In the genomic region with DNA sequence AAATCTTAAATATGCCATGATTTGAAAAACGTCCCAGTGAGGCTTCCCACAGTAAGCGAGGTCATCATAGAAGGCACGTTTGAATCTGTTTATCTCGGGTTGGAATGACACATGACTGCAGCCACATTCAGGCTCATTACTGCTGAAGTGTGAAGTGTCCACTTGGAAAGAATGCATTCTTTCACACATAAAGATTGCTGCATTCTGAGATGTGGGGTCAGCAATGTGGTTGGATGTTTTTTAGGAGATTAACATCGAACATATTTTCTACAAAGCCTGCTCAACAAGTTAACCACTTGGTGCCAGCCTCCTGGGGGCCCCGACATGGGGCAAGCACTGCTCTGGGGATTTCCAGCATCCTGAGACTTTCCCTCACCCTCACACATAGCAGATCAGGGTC, we compare ENCODE assay signal across 22 cellular contexts.
DNase-seq lines count a peak whose midpoint lies in the region; TF ChIP-seq lines count a peak whose summit lies in the region.
"Had no signal": no experiment of that assay in that cellular context is flagged by ENCODE, and none has a peak within 500 bp of the region (broad histone marks: within the 10 kb centered on the region; RNA-seq: fewer than 3 reads in every experiment).

No MANE protein-coding gene starts in this region.

- H3K27me3 ChIP-seq in H7 (ENCODE audit: control insufficient read depth, insufficient read depth, low read length), result no peaks in the 10 kb centered on the region; the same call in 1 of the 2 replicates
- no peaks in the 10 kb centered on the region for H3K27me3 ChIP-seq in kidney epithelial cell (ENCODE audit: control insufficient read depth, insufficient read depth, low read length)
- H3K27me3 ChIP-seq in adrenal gland, result no peaks in the 10 kb centered on the region
- 0 out of 2 replicates have a peak, but pooled peaks cover 5% of the 10 kb centered on the region for H3K27me3 ChIP-seq in MG63
- H3K27me3 ChIP-seq: right lobe of liver, transverse colon had no signal

- WGBS in adrenal gland, 4 donors, result 39 to 49% (median 45%) methylated on average over 6 of the region's 6 CpGs

- H3K9me3 ChIP-seq in adrenal gland (replicated peaks in 1 of 3) (no peaks in the 10 kb centered on the region), MG63 (no peaks in the 10 kb centered on the region)
- H3K9me3 ChIP-seq: lower lobe of right lung, right lobe of liver, transverse colon had no signal

- no peak for TF ChIP-seq POLR2A in adrenal gland (IDR thresholded peaks at IDR 0.05)

- H3K4me1 ChIP-seq in adrenal gland (replicated peaks in 1 of 2), result no peaks in the 10 kb centered on the region
- H3K4me1 ChIP-seq: lower lobe of right lung, right lobe of liver, transverse colon had no signal

- TF ChIP-seq CTCF in kidney epithelial cell (IDR thresholded peaks at IDR 0.05; ENCODE audit: insufficient read depth, low read length, poor library complexity, severe bottlenecking) (no peak), adrenal gland (IDR thresholded peaks at IDR 0.05) (no peak)

- peak; percentile 27 for DNase-seq in AG20443 (ENCODE audit: low spot score)
- peak; percentile 35 for DNase-seq in H7
- peak; percentile 92 for DNase-seq in astrocyte of the hippocampus (ENCODE audit: low read depth, low spot score)
- DNase-seq in kidney epithelial cell (ENCODE audit: low read depth), result peak; percentile 29
- DNase-seq in adrenal gland, result no peak
- no peak for DNase-seq in NCI-H510A (lab: John Stamatoyannopoulos, UW)
- no peak for DNase-seq in MG63
- no peak for DNase-seq in NCI-H774 (lab: John Stamatoyannopoulos, UW)
- DNase-seq: activated CD4-positive, alpha-beta memory T cell treated with anti-CD3 and anti-CD28 coated beads for 36 hours; activated CD4-positive, CD25-positive, alpha-beta regulatory T cell; activated CD8-positive, alpha-beta memory T cell treated with anti-CD3 and anti-CD28 coated beads, Interleukin-2, amount 50 U/mL, for 48 hours; aorta; dorsolateral prefrontal cortex; foreskin fibroblast; hippocampal formation; immature natural killer cell; lower lobe of right lung; right lobe of liver; Right ventricle myocardium superior; stimulated activated CD8-positive, alpha-beta memory T cell treated with anti-CD3 and anti-CD28 coated beads, Interleukin-4, amount 100 ng/mL, for 48 hours; SW 1271; transverse colon had no signal

- intact Hi-C loops in adrenal gland (cut with DNase I), result no loop called here

- H3K4me3 ChIP-seq in H7 (ENCODE audit: insufficient read depth, low read depth, low read length) (no peak overlapping the region), kidney epithelial cell (ENCODE audit: low read depth, low read length) (no peak overlapping the region), adrenal gland (no peak overlapping the region), MG63 (no peak overlapping the region)
- H3K4me3 ChIP-seq: dorsolateral prefrontal cortex, lower lobe of right lung, right lobe of liver, transverse colon had no signal

- H3K27ac ChIP-seq in adrenal gland, result no peak overlapping the region
- H3K27ac ChIP-seq: dorsolateral prefrontal cortex, lower lobe of right lung, right lobe of liver, transverse colon had no signal

- H3K36me3 ChIP-seq in H7 (replicated peaks; ENCODE audit: control insufficient read depth, insufficient read depth, low read length) (no peaks in the 10 kb centered on the region), kidney epithelial cell (ENCODE audit: control insufficient read depth, insufficient read depth, low read length) (no peaks in the 10 kb centered on the region), adrenal gland (replicated peaks in 1 of 2) (no peaks in the 10 kb centered on the region), MG63 (no peaks in the 10 kb centered on the region)
- H3K36me3 ChIP-seq: lower lobe of right lung, right lobe of liver, transverse colon had no signal

Comparison
In these comparisons a context has a peak if more than half of its experiments do, and no peak if none do; other contexts are left out.
1. DNase-seq: peak in AG20443 (single experiment), H7 (single experiment), astrocyte of the hippocampus (single experiment) and kidney epithelial cell (single experiment); none in adrenal gland (0 of 7), NCI-H510A (single experiment), MG63 (single experiment) and NCI-H774 (single experiment).